8 cellular contexts compared by ENCODE assay signal in the genomic region with DNA sequence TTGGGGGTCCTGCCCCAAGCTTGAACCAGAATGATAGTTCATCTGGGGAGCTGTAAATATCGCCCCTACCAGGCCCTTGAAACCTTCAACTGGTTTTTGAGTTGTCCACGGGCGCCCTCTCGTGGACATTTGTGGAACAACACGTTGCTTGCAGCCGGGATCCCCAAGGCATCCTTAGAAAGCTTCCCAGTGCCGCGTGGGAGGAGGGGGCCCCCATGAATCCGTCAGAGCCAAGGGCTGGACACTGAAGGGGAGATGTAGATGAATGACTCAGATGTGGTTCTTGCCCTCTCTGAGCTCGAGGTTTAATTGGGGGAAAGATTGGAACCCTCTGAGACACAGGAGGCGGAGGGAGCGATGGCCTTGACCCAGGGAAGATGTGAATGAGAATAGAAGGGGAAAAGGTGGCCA. TPM values are rescaled to one million over a fixed set of nuclear protein-coding genes. Genes with fewer than 3 reads are reported as not detected.
DNase-seq lines count a peak whose midpoint lies in the region; ATAC-seq and TF ChIP-seq lines count a peak whose summit lies in the region.

No MANE protein-coding gene starts in this region.

- H3K27me3 ChIP-seq in CD4-positive, CD25-positive, alpha-beta regulatory T cell (ENCODE audit: control insufficient read depth, insufficient read depth, low read length) = no peaks in the 10 kb centered on the region
- H3K27me3 ChIP-seq in Panc1 (ENCODE audit: control insufficient read depth, insufficient read depth, low read length) = no peaks in the 10 kb centered on the region
- no peaks in the 10 kb centered on the region for H3K27me3 ChIP-seq in suprapubic skin

- in situ Hi-C loops in Panc1 (cut with HindIII; ENCODE audit: low pct_unique_long_range_greater_than_20kb, low sequenced_read_pairs) = no loop called here

- DNase-seq in CD4-positive, CD25-positive, alpha-beta regulatory T cell = peak; percentile 51 to 53 (median 52)
- DNase-seq in Panc1 (ENCODE audit: low read depth, low spot score) (no peak), fibroblast of the conjunctiva (ENCODE audit: low read depth) (peak; percentile 56), nucleus accumbens (lab: John Stamatoyannopoulos, UW) (peak in 49 of 56 donors; percentile 6 to 84 (median 49)), suprapubic skin (ENCODE audit: low spot score in 2 of 2) (peak; percentile 84 to 89)
- DNase-seq in activated T-helper 1 cell treated with anti-CD3 and anti-CD28 coated beads, Interleukin-12 subunit alpha, Interleukin-12 subunit beta, Interleukin-2, Interleukin-4 antibody, amounts not matched to agents 30 ng/mL and 10 ng/mL and 1 ng/mL, durations not matched to agents 14 hours and 24 hours and 36 hours (ENCODE audit: low spot score) = peak; percentile 52

- intact Hi-C loops in Panc1 (cut with micrococcal nuclease; ENCODE audit: unreplicated experiment) = loop anchor here (2.0 kb wide), 1 partner anchor 136 kb away; a partner anchor contains a TSS
- intact Hi-C loops in activated T-helper 1 cell treated with anti-CD3 and anti-CD28 coated beads, Interleukin-12 subunit alpha, Interleukin-12 subunit beta, Interleukin-2, Interleukin-4 antibody, amounts not matched to agents 30 ng/mL and 10 ng/mL and 1 ng/mL, durations not matched to agents 14 hours and 24 hours and 36 hours (cut with micrococcal nuclease) = loop anchor here (1.0 kb wide), 3 partner anchors 136 to 209 kb away; a partner anchor contains a TSS

- peak in 1 of 2 donors; percentile 43 for ATAC-seq in CD4-positive, CD25-positive, alpha-beta regulatory T cell (ENCODE audit: low read depth in 2 of 2)
- ATAC-seq in Panc1 = peak; percentile 62
- ATAC-seq in GM21360 (IDR thresholded peaks at IDR 0.05; ENCODE audit: unreplicated experiment) = no peak

- no peak overlapping the region for H3K27ac ChIP-seq in CD4-positive, CD25-positive, alpha-beta regulatory T cell (ENCODE audit: insufficient read depth, low read length, poor library complexity, severe bottlenecking)
- H3K27ac ChIP-seq in HEK293 (ENCODE audit: extremely low read depth, low read depth, low read length) = no peak overlapping the region
- H3K27ac ChIP-seq in Panc1 (ENCODE audit: low read length) = no peak overlapping the region
- H3K27ac ChIP-seq in suprapubic skin = no peak overlapping the region

- WGBS in suprapubic skin = 20% methylated on average over 11 of the region's 12 CpGs

- no peaks in the 10 kb centered on the region for H3K4me1 ChIP-seq in CD4-positive, CD25-positive, alpha-beta regulatory T cell (ENCODE audit: control insufficient read depth, insufficient read depth, low read length, poor library complexity, severe bottlenecking)
- no peaks in the 10 kb centered on the region for H3K4me1 ChIP-seq in HEK293 (ENCODE audit: control insufficient read depth, insufficient read depth, low read length)
- H3K4me1 ChIP-seq in Panc1 (ENCODE audit: control insufficient read depth, insufficient read depth, low read length) = peaks cover 15% of the 10 kb centered on the region
- H3K4me1 ChIP-seq in suprapubic skin = peaks cover 15% of the 10 kb centered on the region

- H3K9me3 Mint-ChIP-seq in CD4-positive, CD25-positive, alpha-beta regulatory T cell = peaks cover 2 to 15% (median 6%) of the 10 kb centered on the region in 7 donors
- H3K9me3 Mint-ChIP-seq in activated T-helper 1 cell treated with anti-CD3 and anti-CD28 coated beads, Interleukin-12 subunit alpha, Interleukin-12 subunit beta, Interleukin-2, Interleukin-4 antibody, amounts not matched to agents 30 ng/mL and 10 ng/mL and 1 ng/mL, durations not matched to agents 14 hours and 24 hours and 36 hours = peaks cover 15% of the 10 kb centered on the region

- H3K27ac Mint-ChIP-seq in CD4-positive, CD25-positive, alpha-beta regulatory T cell = peak overlapping the region in 1 of 3 donors; percentile 2
- no peak overlapping the region for H3K27ac Mint-ChIP-seq in activated T-helper 1 cell treated with anti-CD3 and anti-CD28 coated beads, Interleukin-12 subunit alpha, Interleukin-12 subunit beta, Interleukin-2, Interleukin-4 antibody, amounts not matched to agents 30 ng/mL and 10 ng/mL and 1 ng/mL, durations not matched to agents 14 hours and 24 hours and 36 hours

- no peaks in the 10 kb centered on the region for H3K36me3 ChIP-seq in CD4-positive, CD25-positive, alpha-beta regulatory T cell (ENCODE audit: control insufficient read depth, insufficient read depth, low read length)
- peaks cover 0 to 13% of the 10 kb centered on the region in 2 experiments; a peak in 2 of 3 replicates for H3K36me3 ChIP-seq in HEK293 (ENCODE audit: control insufficient read depth in 2 of 2, insufficient read depth in 1 of 2, low read length in 2 of 2)
- H3K36me3 ChIP-seq in Panc1 (ENCODE audit: control insufficient read depth, insufficient read depth, low read length) = no peaks in the 10 kb centered on the region; the same call in 1 of the 2 replicates
- H3K36me3 ChIP-seq in suprapubic skin = peaks cover 13% of the 10 kb centered on the region

- peaks cover 0 to 4% (median 0%) of the 10 kb centered on the region in 4 donors for H3K4me1 Mint-ChIP-seq in CD4-positive, CD25-positive, alpha-beta regulatory T cell
- H3K4me1 Mint-ChIP-seq in activated T-helper 1 cell treated with anti-CD3 and anti-CD28 coated beads, Interleukin-12 subunit alpha, Interleukin-12 subunit beta, Interleukin-2, Interleukin-4 antibody, amounts not matched to agents 30 ng/mL and 10 ng/mL and 1 ng/mL, durations not matched to agents 14 hours and 24 hours and 36 hours (ENCODE audit: low read depth) = no peaks in the 10 kb centered on the region

- H3K4me3 Mint-ChIP-seq in CD4-positive, CD25-positive, alpha-beta regulatory T cell = no peak overlapping the region
- H3K4me3 Mint-ChIP-seq in activated T-helper 1 cell treated with anti-CD3 and anti-CD28 coated beads, Interleukin-12 subunit alpha, Interleukin-12 subunit beta, Interleukin-2, Interleukin-4 antibody, amounts not matched to agents 30 ng/mL and 10 ng/mL and 1 ng/mL, durations not matched to agents 14 hours and 24 hours and 36 hours = no peak overlapping the region

- POLR2A ChIA-PET in HEK293 (lab: Yijun Ruan, JAX) = interaction anchor here (1.0 to 1.4 kb wide), 3 partner anchors 136 to 183 kb away, joined by 3 to 9 read pairs (median 3); a partner anchor contains a TSS
- POLR2A ChIA-PET in Panc1 (lab: Charles Lee) = no interaction called here

- BruUV-seq in Panc1 (replicated peaks; lab: Mats Ljungman, UMichigan) = no TSS peak

- no peaks in the 10 kb centered on the region for H3K36me3 Mint-ChIP-seq in CD4-positive, CD25-positive, alpha-beta regulatory T cell
- H3K36me3 Mint-ChIP-seq in activated T-helper 1 cell treated with anti-CD3 and anti-CD28 coated beads, Interleukin-12 subunit alpha, Interleukin-12 subunit beta, Interleukin-2, Interleukin-4 antibody, amounts not matched to agents 30 ng/mL and 10 ng/mL and 1 ng/mL, durations not matched to agents 14 hours and 24 hours and 36 hours (ENCODE audit: low read depth) = peaks cover 6% of the 10 kb centered on the region

- H3K27me3 Mint-ChIP-seq in CD4-positive, CD25-positive, alpha-beta regulatory T cell = peaks cover 11% of the 10 kb centered on the region
- H3K27me3 Mint-ChIP-seq in activated T-helper 1 cell treated with anti-CD3 and anti-CD28 coated beads, Interleukin-12 subunit alpha, Interleukin-12 subunit beta, Interleukin-2, Interleukin-4 antibody, amounts not matched to agents 30 ng/mL and 10 ng/mL and 1 ng/mL, durations not matched to agents 14 hours and 24 hours and 36 hours (ENCODE audit: insufficient read depth) = peaks cover 4% of the 10 kb centered on the region

- no peak for TF ChIP-seq EP300 in suprapubic skin (IDR thresholded peaks at IDR 0.05)

- H3K4me3 ChIP-seq in CD4-positive, CD25-positive, alpha-beta regulatory T cell (ENCODE audit: low read depth, low read length) = no peak overlapping the region
- H3K4me3 ChIP-seq in HEK293 (ENCODE audit: low read depth, low read length) (no peak overlapping the region), Panc1 (ENCODE audit: low read depth in 2 of 2, low read length in 2 of 2) (no peak overlapping the region), suprapubic skin (no peak overlapping the region)

- H3K9me3 ChIP-seq in CD4-positive, CD25-positive, alpha-beta regulatory T cell (ENCODE audit: control insufficient read depth in 2 of 2, low read length in 2 of 2) = peaks cover 10 to 16% of the 10 kb centered on the region in 2 experiments
- no peaks in the 10 kb centered on the region for H3K9me3 ChIP-seq in HEK293 (ENCODE audit: control insufficient read depth, insufficient read depth, low read depth, low read length)
- H3K9me3 ChIP-seq in Panc1 (ENCODE audit: control insufficient read depth, insufficient read depth, low read depth, low read length) = 0 out of 2 replicates have a peak, but pooled peaks cover 6% of the 10 kb centered on the region
- H3K9me3 ChIP-seq in suprapubic skin = no peaks in the 10 kb centered on the region

- TF ChIP-seq CTCF in HEK293 (tag by site-specific recombination; IDR thresholded peaks at IDR 0.05) (peak; percentile 49; the same call in 1 of the 2 replicates), Panc1 (IDR thresholded peaks at IDR 0.05) (peak; percentile 85), suprapubic skin (IDR thresholded peaks at IDR 0.05) (peak; percentile 80 to 93)

- CTCF ChIA-PET in HEK293 (lab: Yijun Ruan, JAX) = interaction anchor here (0.5 to 8.5 kb wide), 67 partner anchors 9 to 657 kb away, joined by 3 to 225 read pairs (median 4); a partner anchor contains a TSS
- CTCF ChIA-PET in Panc1 (lab: Charles Lee) = interaction anchor here (0.6 to 1.8 kb wide), 6 partner anchors 53 to 209 kb away, joined by 3 to 15 read pairs (median 6); no protein-coding TSS in a partner anchor

- TF ChIP-seq POLR2A in suprapubic skin (IDR thresholded peaks at IDR 0.05) = no peak

TF ChIP-seq in HEK293, 187 proteins besides CTCF, POLR2A, EP300 and RAD21 (continues in another document):
- TF ChIP-seq IKZF3 (tag by site-specific recombination; IDR thresholded peaks at IDR 0.05) (0 out of 2 replicates have a peak, but pooled peaks have one; percentile 20), ZFHX2 (tag by site-specific recombination; conservative IDR thresholded peaks at IDR 0.05) (peak; percentile 42)

RNA-seq across cellular contexts. Expression of a gene that starts 31.8 kb away (rescaled TPM):
- total RNA-seq in CD4-positive, CD25-positive, alpha-beta regulatory T cell = not detected
- polyA plus RNA-seq in CD4-positive, CD25-positive, alpha-beta regulatory T cell = not detected
- total RNA-seq in Panc1 (2021; ENCODE audit: unreplicated experiment) (3.5 TPM), suprapubic skin (10 to 100 TPM in 1 of 4 donors, not detected in 3; 59.2 TPM)
- not detected for polyA plus RNA-seq in Panc1 (2012; ENCODE audit: insufficient read length)
- not detected in 2 replicates for total RNA-seq in activated T-helper 1 cell treated with anti-CD3 and anti-CD28 coated beads, Interleukin-12 subunit alpha, Interleukin-12 subunit beta, Interleukin-2, Interleukin-4 antibody, amounts not matched to agents 30 ng/mL and 10 ng/mL and 1 ng/mL, durations not matched to agents 14 hours and 24 hours and 36 hours

RNA-seq across cellular contexts. Expression of a gene that starts 38.6 kb away (rescaled TPM):
- not detected for total RNA-seq in CD4-positive, CD25-positive, alpha-beta regulatory T cell
- polyA plus RNA-seq in CD4-positive, CD25-positive, alpha-beta regulatory T cell = not detected
- total RNA-seq in Panc1 (2021; ENCODE audit: unreplicated experiment) (0.77 TPM), suprapubic skin (1 to 10 TPM in 1 of 4 donors, not detected in 3; 9.5 TPM)
- polyA plus RNA-seq in Panc1 (2012; ENCODE audit: insufficient read length) = not detected
- total RNA-seq in activated T-helper 1 cell treated with anti-CD3 and anti-CD28 coated beads, Interleukin-12 subunit alpha, Interleukin-12 subunit beta, Interleukin-2, Interleukin-4 antibody, amounts not matched to agents 30 ng/mL and 10 ng/mL and 1 ng/mL, durations not matched to agents 14 hours and 24 hours and 36 hours = not detected in 2 replicates
